8 cellular contexts compared by ENCODE assay signal in genomic region chr14:75985618-75986438, GRCh38. TPM values are rescaled to one million over a fixed set of nuclear protein-coding genes. Genes with fewer than 3 reads are reported as not detected.
A peak's percentile ranks its signal among the peaks of the same experiment; 100 is the strongest.
DNase-seq lines count a peak whose midpoint lies in the region.

Gene IFT43, plus strand, starts transcription at chr14:75985763. Its CDS starts 24 bp downstream, at chr14:75985787.

- peak; percentile 84 for DNase-seq in EH (ENCODE audit: low read depth)
- peak; percentile 74 for DNase-seq in H4 (ENCODE audit: low spot score)
- peak; percentile 81 for DNase-seq in M059J (ENCODE audit: low read depth)
- DNase-seq in SK-N-MC (ENCODE audit: low read depth, low spot score), result no peak
- DNase-seq in activated naive CD4-positive, alpha-beta T cell treated with anti-CD3 and anti-CD28 coated beads, Interleukin-2, amount 10 ng/mL, durations not matched to agents 7 days and 5 days, result peak; percentile 97
- DNase-seq in germinal center (ENCODE audit: low spot score), result peak; percentile 89
- peak in 55 of 56 donors; percentile 54 to 97 (median 85) for DNase-seq in nucleus accumbens (lab: John Stamatoyannopoulos, UW)
- peak; percentile 19 to 98 (median 86) for DNase-seq in substantia nigra (lab: John Stamatoyannopoulos, UW)

- H3K27ac ChIP-seq in SK-N-MC, result peak within 1 kb of the TSS; percentile 70
- H3K27ac ChIP-seq in substantia nigra (ENCODE audit: low read depth, low read length, poor library complexity, severe bottlenecking), result peak within 1 kb of the TSS; percentile 60

- H3K9me3 ChIP-seq in SK-N-MC (ENCODE audit: low read depth, low read length), result no peaks in the 10 kb centered on the region

- CTCF ChIA-PET in activated naive CD4-positive, alpha-beta T cell treated with anti-CD3 and anti-CD28 coated beads, Interleukin-2, amount 10 ng/mL, durations not matched to agents 7 days and 5 days (lab: Charles Lee), result interaction anchor here (1.0 to 1.6 kb wide), 3 partner anchors 12 to 277 kb away, joined by 3 to 8 read pairs (median 6); no protein-coding TSS in a partner anchor

- peak within 1 kb of the TSS; percentile 86 for H3K9ac ChIP-seq in SK-N-MC (ENCODE audit: insufficient read length)

- peak within 1 kb of the TSS; percentile 84 for H3K4me3 Mint-ChIP-seq in activated naive CD4-positive, alpha-beta T cell treated with anti-CD3 and anti-CD28 coated beads, Interleukin-2, amount 10 ng/mL, durations not matched to agents 7 days and 5 days

- peak within 1 kb of the TSS; percentile 73 for H3K27ac Mint-ChIP-seq in activated naive CD4-positive, alpha-beta T cell treated with anti-CD3 and anti-CD28 coated beads, Interleukin-2, amount 10 ng/mL, durations not matched to agents 7 days and 5 days

- H3K27me3 Mint-ChIP-seq in activated naive CD4-positive, alpha-beta T cell treated with anti-CD3 and anti-CD28 coated beads, Interleukin-2, amount 10 ng/mL, durations not matched to agents 7 days and 5 days, result peaks cover 20% of the 10 kb centered on the region

- H3K36me3 Mint-ChIP-seq in activated naive CD4-positive, alpha-beta T cell treated with anti-CD3 and anti-CD28 coated beads, Interleukin-2, amount 10 ng/mL, durations not matched to agents 7 days and 5 days, result no peaks in the 10 kb centered on the region

- H3K36me3 ChIP-seq in SK-N-MC (ENCODE audit: insufficient read depth, low read length), result no peaks in the 10 kb centered on the region; the same call in 1 of the 2 replicates

- peak within 1 kb of the TSS; percentile 94 for H3K4me3 ChIP-seq in SK-N-MC

- peaks cover 27% of the 10 kb centered on the region for H3K4me1 Mint-ChIP-seq in activated naive CD4-positive, alpha-beta T cell treated with anti-CD3 and anti-CD28 coated beads, Interleukin-2, amount 10 ng/mL, durations not matched to agents 7 days and 5 days

- H3K9me3 Mint-ChIP-seq in activated naive CD4-positive, alpha-beta T cell treated with anti-CD3 and anti-CD28 coated beads, Interleukin-2, amount 10 ng/mL, durations not matched to agents 7 days and 5 days, result no peaks in the 10 kb centered on the region

RNA-seq across cellular contexts. Expression of gene IFT43, which starts in this region (rescaled TPM):
- total RNA-seq in H4 (2014; rRNA removed; shearing (Covaris generic)), result 36.7 and 47.0 TPM in 2 replicates
- 29.5 and 33.4 TPM in 2 replicates for total RNA-seq in M059J (2014; rRNA removed; shearing (Covaris generic))
